10 cellular contexts compared by ENCODE assay signal in genomic region chr2:234954551-234954992, GRCh38. TPM values are rescaled to one million over a fixed set of nuclear protein-coding genes. Genes with fewer than 3 reads are reported as not detected.
DNase-seq lines count a peak whose midpoint lies in the region; ATAC-seq and TF ChIP-seq lines count a peak whose summit lies in the region.
"Had no signal": no experiment of that assay in that cellular context is flagged by ENCODE, and none has a peak within 500 bp of the region (broad histone marks: within the 10 kb centered on the region; RNA-seq: fewer than 3 reads in every experiment).

No MANE protein-coding gene starts in this region.

- WGBS in trophoblast cell (ENCODE audit: extremely low coverage, insufficient coverage, insufficient read length) = no CpG with 5 or more reads among the region's 8 CpGs

- no peak overlapping the region for H3K23ac ChIP-seq in trophoblast cell (ENCODE audit: low read length)

- no peak overlapping the region for H2BK12ac ChIP-seq in trophoblast cell (ENCODE audit: low read length)

- H3K4ac ChIP-seq in trophoblast cell (ENCODE audit: low read depth, low read length) = peak overlapping the region; percentile 25

- H3K9ac ChIP-seq in trophoblast cell (ENCODE audit: low read length) = no peak overlapping the region

- H3K36me3 ChIP-seq in right atrium auricular region (no peaks in the 10 kb centered on the region), trophoblast cell (ENCODE audit: control insufficient read depth in 1 of 2, insufficient read depth in 2 of 2, low read length in 2 of 2) (peaks cover 0 to 6% of the 10 kb centered on the region in 2 experiments)

- H3K4me3 ChIP-seq in right atrium auricular region = peak overlapping the region in 1 of 2 donors; percentile 89
- H3K4me3 ChIP-seq in trophoblast cell (ENCODE audit: low read depth, low read length) = no peak overlapping the region

- peaks cover 20% of the 10 kb centered on the region for H3K79me1 ChIP-seq in trophoblast cell (ENCODE audit: low read length)

- no peak overlapping the region for H2BK120ac ChIP-seq in trophoblast cell (ENCODE audit: insufficient read depth, low read length, poor library complexity)

- DNase-seq in EL (peak; percentile 60), right atrium auricular region (ENCODE audit: low spot score) (no peak), trophoblast cell (no peak), NOMO-1 (lab: John Stamatoyannopoulos, UW; ENCODE audit: unreplicated experiment in 2 of 2) (no peak), HUDEP-2 (lab: John Stamatoyannopoulos, UW; ENCODE audit: unreplicated experiment in 76 of 76) (no peak)
- DNase-seq in activated CD4-positive, alpha-beta T cell treated with anti-CD3 and anti-CD28 coated beads, Interleukin-2, amount 50 U/mL, for 1 hour = no peak
- DNase-seq: activated CD4-positive, alpha-beta T cell treated with anti-CD3 and anti-CD28 coated beads for 36 hours had no signal

- H2AFZ ChIP-seq in trophoblast cell (ENCODE audit: insufficient read depth, low read length, poor library complexity) = no peak overlapping the region

- H4K91ac ChIP-seq in trophoblast cell (ENCODE audit: low read depth, low read length) = no peak overlapping the region

- H3K4me1 ChIP-seq in right atrium auricular region = peaks cover 0 to 49% of the 10 kb centered on the region in 2 donors
- H3K4me1 ChIP-seq in trophoblast cell (ENCODE audit: control insufficient read depth in 1 of 2, insufficient read depth in 2 of 2, low read length in 2 of 2) = peaks cover 13 to 29% of the 10 kb centered on the region in 2 experiments

- no peak overlapping the region for H2BK5ac ChIP-seq in trophoblast cell (ENCODE audit: low read depth, low read length, poor library complexity)

- H3K79me2 ChIP-seq in trophoblast cell (ENCODE audit: control insufficient read depth, insufficient read depth, low read length, poor library complexity) = peaks cover 31% of the 10 kb centered on the region

- TF ChIP-seq CTCF in VCaP (conservative IDR thresholded peaks at IDR 0.05) = no peak
- TF ChIP-seq CTCF in right atrium auricular region (IDR thresholded peaks at IDR 0.05) = no peak

- H3K18ac ChIP-seq in trophoblast cell (ENCODE audit: low read length) = no peak overlapping the region

- H3K27me3 ChIP-seq in right atrium auricular region (no peaks in the 10 kb centered on the region), trophoblast cell (ENCODE audit: insufficient read depth, low read length) (no peaks in the 10 kb centered on the region)

- H3K27ac ChIP-seq in VCaP (peak overlapping the region; percentile 78), right atrium auricular region (peak overlapping the region; percentile 84 to 87), trophoblast cell (ENCODE audit: low read depth, low read length) (no peak overlapping the region)

- peak overlapping the region; percentile 72 for H3K4me2 ChIP-seq in trophoblast cell (ENCODE audit: low read length)

- H3K14ac ChIP-seq in trophoblast cell (ENCODE audit: low read length) = no peak overlapping the region

- no peak overlapping the region for H4K8ac ChIP-seq in trophoblast cell (ENCODE audit: low read depth, low read length)

- H2AK5ac ChIP-seq in trophoblast cell (ENCODE audit: low read length) = no peak overlapping the region

- no peak for ATAC-seq in HG03196 (IDR thresholded peaks at IDR 0.05; ENCODE audit: unreplicated experiment)
- ATAC-seq: activated CD4-positive, alpha-beta T cell treated with anti-CD3 and anti-CD28 coated beads for 36 hours; esophagus mucosa had no signal

- H3K9me3 ChIP-seq in right atrium auricular region = no peaks in the 10 kb centered on the region
- no peaks in the 10 kb centered on the region for H3K9me3 ChIP-seq in trophoblast cell (ENCODE audit: insufficient read depth, low read depth, low read length)

- no peak overlapping the region for H4K12ac ChIP-seq in trophoblast cell (ENCODE audit: low read depth, low read length)

RNA-seq across cellular contexts. Expression of gene SH3BP4, which starts 2.8 kb away (rescaled TPM):
- 10 to 100 TPM; 27.2 to 34.5 TPM for total RNA-seq in right atrium auricular region
- 35.4 and 36.3 TPM in 2 replicates for polyA plus RNA-seq in trophoblast cell (2013)
